In genomic region chr10:133572055-133572454, GRCh38 we compare ENCODE assay signal across 15 cellular contexts. TPM values are rescaled to one million over a fixed set of nuclear protein-coding genes. Genes with fewer than 3 reads are reported as not detected.
"Had no signal": no experiment of that assay in that cellular context is flagged by ENCODE, and none has a peak within 500 bp of the region (broad histone marks: within the 10 kb centered on the region; RNA-seq: fewer than 3 reads in every experiment).

No MANE protein-coding gene starts in this region.

RNA-seq across cellular contexts. Expression of gene SYCE1, which starts 6.7 kb away (rescaled TPM):
- total RNA-seq: activated B cell treated with CpG ODN at 0.5 μM for 24 hours; activated CD8-positive, alpha-beta T cell treated with anti-CD3 and anti-CD28 coated beads for 36 hours; WTC11 had no signal

RNA-seq across cellular contexts. Expression of gene FRG2B, which starts 54.5 kb away (rescaled TPM):
- total RNA-seq: activated B cell treated with CpG ODN at 0.5 μM for 24 hours; activated CD4-positive, alpha-beta memory T cell treated with anti-CD3 and anti-CD28 coated beads for 36 hours; activated CD4-positive, alpha-beta memory T cell treated with anti-CD3 and anti-CD28 coated beads, Interleukin-2, amount 10 ng/mL, durations not matched to agents 7 days and 5 days; activated CD4-positive, alpha-beta T cell treated with anti-CD3 and anti-CD28 coated beads for 36 hours; activated CD4-positive, alpha-beta T cell treated with anti-CD3 and anti-CD28 coated beads, Interleukin-2, amount 10 ng/mL, durations not matched to agents 24 days and 14 days; activated CD4-positive, alpha-beta T cell treated with anti-CD3 and anti-CD28 coated beads, Interleukin-2, amount 10 ng/mL, durations not matched to agents 7 days and 5 days; activated CD8-positive, alpha-beta memory T cell treated with anti-CD3 and anti-CD28 coated beads for 36 hours; activated CD8-positive, alpha-beta memory T cell treated with anti-CD3 and anti-CD28 coated beads, Interleukin-2, amount 10 ng/mL, durations not matched to agents 7 days and 5 days; activated CD8-positive, alpha-beta T cell treated with anti-CD3 and anti-CD28 coated beads for 36 hours; activated CD8-positive, alpha-beta T cell treated with anti-CD3 and anti-CD28 coated beads, Interleukin-2, amount 10 ng/mL, durations not matched to agents 7 days and 5 days; T-cell; T-helper 1 cell treated with Interleukin-12 subunit alpha and Interleukin-12 subunit beta and Interleukin-4 antibody, amounts not matched to agents 30 ng/mL and 1 ng/mL, for 36 hours; T-helper 17 cell; T-helper 2 cell treated with Interferon-gamma antibody and Interleukin-4, amounts not matched to agents 100 ng/mL and 5 ng/mL, for 36 hours; WTC11 had no signal
